Comparison of ENCODE assay signal across 8 cellular contexts in genomic region chr14:104680056-104680805, GRCh38. TPM values are rescaled to one million over a fixed set of nuclear protein-coding genes. Genes with fewer than 3 reads are reported as not detected.
DNase-seq lines count a peak whose midpoint lies in the region; ATAC-seq and TF ChIP-seq lines count a peak whose summit lies in the region.

No MANE protein-coding gene starts in this region.

- no peak for TF ChIP-seq CTCF in brain (conservative IDR thresholded peaks at IDR 0.05)
- TF ChIP-seq CTCF in tibial nerve (IDR thresholded peaks at IDR 0.05): no peak

- ATAC-seq in left lobe of liver (peak; percentile 2), GM18873 (IDR thresholded peaks at IDR 0.05; ENCODE audit: low FRiP score, unreplicated experiment) (no peak)

- no peaks in the 10 kb centered on the region for H3K36me3 Mint-ChIP-seq in brain

- no peak for TF ChIP-seq POLR2A in tibial nerve (IDR thresholded peaks at IDR 0.05)

- H3K9me3 ChIP-seq in tibial nerve: no peaks in the 10 kb centered on the region

- H3K27me3 Mint-ChIP-seq in brain: peaks cover 10% of the 10 kb centered on the region

- H3K4me3 ChIP-seq in tibial nerve: no peak overlapping the region

- H3K27ac Mint-ChIP-seq in brain: peak overlapping the region; percentile 85 to 92 (median 91)

- H3K4me1 ChIP-seq in tibial nerve: peaks cover 5 to 70% (median 57%) of the 10 kb centered on the region in 4 donors

- peaks cover 65% of the 10 kb centered on the region for H3K4me1 Mint-ChIP-seq in brain

- H3K27me3 ChIP-seq in tibial nerve: no peaks in the 10 kb centered on the region

- H3K4me3 Mint-ChIP-seq in brain: peak overlapping the region in 4 of 5 experiments; percentile 28 to 55 (median 42)

- DNase-seq in DMS53 (lab: John Stamatoyannopoulos, UW) (peak; percentile 55), DMS53 treated with DMSO at 0.1 percent for 48 hours (lab: John Stamatoyannopoulos, UW; ENCODE audit: unreplicated experiment) (no peak), left lobe of liver (ENCODE audit: low spot score) (peak; percentile 60), tibial nerve (ENCODE audit: low spot score in 2 of 2) (no peak), NCI-H345 (lab: John Stamatoyannopoulos, UW) (no peak), cerebellum (ENCODE audit: low spot score) (no peak)

- H3K36me3 ChIP-seq in tibial nerve: no peaks in the 10 kb centered on the region

- 55 to 56% methylated on average over 8 to 17 of the region's 21 CpGs for WGBS in tibial nerve, 2 donors

- H3K27ac ChIP-seq in tibial nerve: peak overlapping the region; percentile 86 to 99 (median 90)

- TF ChIP-seq EP300 in tibial nerve (IDR thresholded peaks at IDR 0.05): no peak

- peaks cover 0 to 6% (median 2%) of the 10 kb centered on the region in 5 experiments for H3K9me3 Mint-ChIP-seq in brain

RNA-seq across cellular contexts. Expression of gene INF2, which starts 9.2 kb away (rescaled TPM):
- 84.0 TPM for polyA plus RNA-seq in brain (ENCODE audit: insufficient read depth, low read depth, low replicate concordance)
- total RNA-seq in left lobe of liver (63.1 TPM), tibial nerve (100 to 1,000 TPM; 217 to 256 (median 239) TPM), cerebellum (4.2 TPM)

RNA-seq across cellular contexts. Expression of gene ADSS1, which starts 43.8 kb away (rescaled TPM):
- polyA plus RNA-seq in brain (ENCODE audit: insufficient read depth, low read depth, low replicate concordance): 15.7 TPM
- 51.9 TPM for total RNA-seq in left lobe of liver
- total RNA-seq in tibial nerve: 10 to 100 TPM in 1 of 4 donors, 1 to 10 TPM in 3; 4.8 to 11.4 (median 6.3) TPM
- total RNA-seq in cerebellum: 1.9 TPM

Comparison
In these comparisons a context has a peak if more than half of its experiments do, and no peak if none do; other contexts are left out.
1. DNase-seq: peak in DMS53 (single experiment) and left lobe of liver (single experiment); none in DMS53 treated with DMSO at 0.1 percent for 48 hours (single experiment), tibial nerve (0 of 2), NCI-H345 (single experiment) and cerebellum (single experiment).
2. RNA of gene INF2, which starts 9.2 kb away (total RNA-seq): 217 to 256 TPM in tibial nerve and 63.1 TPM in left lobe of liver (single experiment); 4.2 TPM in cerebellum (single experiment); every median in the first group is over 10 times any median in the second.